ENCODE assay signal across 12 cellular contexts in the genomic region with DNA sequence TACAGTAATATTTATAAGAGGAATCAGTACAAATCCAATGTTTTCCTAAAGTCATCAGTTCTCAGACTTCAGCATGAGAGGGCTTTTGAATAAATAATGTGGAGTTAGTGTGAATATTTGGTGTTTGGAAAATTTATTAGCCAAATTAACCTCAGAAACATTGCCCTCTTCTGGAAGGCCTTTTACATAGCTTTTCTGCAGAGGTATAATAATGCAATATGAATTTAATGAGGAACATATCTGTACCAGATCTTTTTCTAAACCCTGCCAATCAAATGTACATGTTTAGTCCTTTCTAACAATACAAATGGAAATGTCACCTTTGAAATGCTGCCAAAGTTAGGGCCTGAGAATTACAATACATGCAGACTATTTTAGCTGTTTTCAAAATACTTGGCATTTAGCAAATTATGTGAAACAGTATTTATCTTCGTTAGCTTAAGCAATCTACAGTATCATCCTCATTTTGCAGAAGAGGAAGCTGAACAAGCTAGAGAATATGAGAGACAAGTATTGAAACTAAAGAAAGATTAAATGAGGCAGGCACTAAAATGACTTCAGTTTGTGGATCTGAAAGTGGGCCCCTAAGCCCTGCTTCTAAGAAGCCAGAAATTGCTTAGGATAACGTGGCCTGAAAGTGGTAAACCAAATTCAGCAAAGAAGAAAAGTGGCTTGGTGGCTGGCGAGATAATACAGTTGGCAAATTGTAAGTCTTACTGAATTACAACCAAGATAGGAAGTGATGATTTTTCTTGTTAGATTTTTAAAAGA.
DNase-seq lines count a peak whose midpoint lies in the region; ATAC-seq and TF ChIP-seq lines count a peak whose summit lies in the region.
"Had no signal": no experiment of that assay in that cellular context is flagged by ENCODE, and none has a peak within 500 bp of the region (broad histone marks: within the 10 kb centered on the region; RNA-seq: fewer than 3 reads in every experiment).

No MANE protein-coding gene starts in this region.

- H3K9me1 ChIP-seq in IMR-90 (ENCODE audit: insufficient read depth, low read length) = peaks cover 3% of the 10 kb centered on the region; the same call in 1 of the 2 replicates

- no peak overlapping the region for H2BK20ac ChIP-seq in IMR-90 (ENCODE audit: low read depth, low read length)

- dilution Hi-C loops in IMR-90 (cut with HindIII; ENCODE audit: low sequenced_read_pairs, unreplicated experiment) = no loop called here

- no peak for DNase-seq in IMR-90
- peak; percentile 5 for DNase-seq in mesenchymal stem cell
- no peak for DNase-seq in activated CD4-positive, alpha-beta memory T cell treated with anti-CD3 and anti-CD28 coated beads for 36 hours
- no peak for DNase-seq in HuH-7 (ENCODE audit: low spot score)
- no peak for DNase-seq in cerebellar cortex (ENCODE audit: low spot score)
- DNase-seq: left colon, NCI-H1048, small intestine had no signal

- H4K5ac ChIP-seq in IMR-90 (ENCODE audit: low read depth, low read length) = no peak overlapping the region

- H3K18ac ChIP-seq in IMR-90 (ENCODE audit: low read depth, low read length) (no peak overlapping the region), mesenchymal stem cell (ENCODE audit: low read depth in 1 of 2, low read length in 2 of 2) (no peak overlapping the region)

- H3K9ac ChIP-seq in IMR-90 (ENCODE audit: low read depth, low read length) = no peak overlapping the region
- H3K9ac ChIP-seq in SU-DHL-6 (ENCODE audit: low read length) = peak overlapping the region; percentile 49
- no peak overlapping the region for H3K9ac ChIP-seq in mesenchymal stem cell (ENCODE audit: low read length)

- H2AK5ac ChIP-seq in IMR-90 (ENCODE audit: low read depth, low read length) = no peak overlapping the region
- H2AK5ac ChIP-seq in mesenchymal stem cell (ENCODE audit: low read length, severe bottlenecking) = no peak overlapping the region

- H3K9me3 ChIP-seq in IMR-90 (ENCODE audit: control insufficient read depth, insufficient read depth, low read length) (no peaks in the 10 kb centered on the region), SU-DHL-6 (ENCODE audit: insufficient read depth, low read length) (no peaks in the 10 kb centered on the region), mesenchymal stem cell (ENCODE audit: control insufficient read depth, low read length) (no peaks in the 10 kb centered on the region)

- H3K14ac ChIP-seq in IMR-90 (replicated peaks; ENCODE audit: low read depth, low read length) (no peak overlapping the region), mesenchymal stem cell (ENCODE audit: low read length in 2 of 2) (no peak overlapping the region)

- TF ChIP-seq RAD21 in IMR-90 (IDR thresholded peaks at IDR 0.05; ENCODE audit: low read length) = peak; percentile 33; the same call in 1 of the 2 replicates

- H4K20me1 ChIP-seq in IMR-90 (ENCODE audit: insufficient read depth, low read length) (no peaks in the 10 kb centered on the region), SU-DHL-6 (ENCODE audit: low read depth, low read length) (no peaks in the 10 kb centered on the region)

- H3K4me1 Mint-ChIP-seq in activated CD4-positive, alpha-beta memory T cell treated with anti-CD3 and anti-CD28 coated beads for 36 hours (ENCODE audit: low read depth) = no peaks in the 10 kb centered on the region

- H3K36me3 ChIP-seq in IMR-90 (ENCODE audit: control insufficient read depth, insufficient read depth, low read length) = no peaks in the 10 kb centered on the region
- peaks cover 1% of the 10 kb centered on the region; the same call in 1 of the 2 replicates for H3K36me3 ChIP-seq in SU-DHL-6 (ENCODE audit: low read length)
- H3K36me3 ChIP-seq in mesenchymal stem cell (ENCODE audit: control insufficient read depth in 1 of 2, insufficient read depth in 2 of 2, low read depth in 1 of 2, low read length in 2 of 2) = no peaks in the 10 kb centered on the region
- H3K36me3 ChIP-seq: SJCRH30 had no signal

- H3F3A ChIP-seq in SU-DHL-6 (ENCODE audit: insufficient read depth) = peaks cover 48% of the 10 kb centered on the region

- no peak overlapping the region for H3K4me3 ChIP-seq in IMR-90 (ENCODE audit: insufficient read depth, low read depth, low read length)
- H3K4me3 ChIP-seq in SU-DHL-6 (ENCODE audit: insufficient read depth, low read length, poor library complexity, severe bottlenecking) = no peak overlapping the region
- H3K4me3 ChIP-seq in mesenchymal stem cell (ENCODE audit: insufficient read depth in 1 of 2, low read depth in 1 of 2, low read length in 2 of 2) = no peak overlapping the region
- H3K4me3 ChIP-seq: SJCRH30 had no signal

- peak; percentile 58 for TF ChIP-seq CTCF in IMR-90 (conservative IDR thresholded peaks at IDR 0.05; ENCODE audit: low read depth, low read length)
- TF ChIP-seq CTCF in SU-DHL-6 (IDR thresholded peaks at IDR 0.05; ENCODE audit: insufficient read depth, low read length, poor library complexity, severe bottlenecking) = peak; percentile 30

- BruUV-seq in IMR-90 (replicated peaks; lab: Mats Ljungman, UMichigan) = no TSS peak

- H2BK120ac ChIP-seq in IMR-90 (ENCODE audit: low read depth, low read length) (no peak overlapping the region), mesenchymal stem cell (ENCODE audit: low read depth, low read length) (no peak overlapping the region)

- H3K4me2 ChIP-seq in IMR-90 (ENCODE audit: low read depth, low read length) = no peak overlapping the region
- H3K4me2 ChIP-seq in SU-DHL-6 (ENCODE audit: low read depth, low read length, poor library complexity, severe bottlenecking) = peak overlapping the region; percentile 65
- no peak overlapping the region for H3K4me2 ChIP-seq in mesenchymal stem cell (ENCODE audit: low read length, poor library complexity, severe bottlenecking)

- no peak for TF ChIP-seq POLR2A in IMR-90 (IDR thresholded peaks at IDR 0.05; ENCODE audit: low read depth, low read length)

- WGBS in IMR-90 (ENCODE audit: extremely low coverage in 2 of 2, insufficient read length in 1 of 2), 2 experiments = no CpG with 5 or more reads among the region's 3 CpGs
- 78% methylated on average over 2 of the region's 3 CpGs for WGBS in mesenchymal stem cell

- no peak overlapping the region for H3K56ac ChIP-seq in IMR-90 (ENCODE audit: extremely low read depth, insufficient read depth, low read length)

- H2BK5ac ChIP-seq in IMR-90 (ENCODE audit: low read depth, low read length, poor library complexity, severe bottlenecking) (no peak overlapping the region), mesenchymal stem cell (ENCODE audit: low read depth, low read length, poor library complexity, severe bottlenecking) (no peak overlapping the region)

- H4K91ac ChIP-seq in IMR-90 (ENCODE audit: insufficient read depth, low read depth, low read length) (no peak overlapping the region), mesenchymal stem cell (ENCODE audit: low read length) (no peak overlapping the region)

- H2AK9ac ChIP-seq in IMR-90 (replicated peaks; ENCODE audit: low read depth, low read length, poor library complexity) = no peak overlapping the region

- no peaks in the 10 kb centered on the region for H3K79me1 ChIP-seq in IMR-90 (ENCODE audit: low read depth in 1 of 2, low read length in 2 of 2)
- no peaks in the 10 kb centered on the region for H3K79me1 ChIP-seq in mesenchymal stem cell (replicated peaks; ENCODE audit: low read length, poor library complexity, severe bottlenecking)

- peaks cover 32% of the 10 kb centered on the region; the same call in 1 of the 2 replicates for H3K79me2 ChIP-seq in SU-DHL-6 (ENCODE audit: insufficient read depth, low read length)

- no peak overlapping the region for H3K27ac ChIP-seq in IMR-90 (ENCODE audit: insufficient read depth, low read length)
- peak overlapping the region; percentile 96 for H3K27ac ChIP-seq in SU-DHL-6 (ENCODE audit: low read depth, low read length)
- no peak overlapping the region for H3K27ac ChIP-seq in mesenchymal stem cell (ENCODE audit: low read length, poor library complexity, severe bottlenecking)
- H3K27ac ChIP-seq: SJCRH30 had no signal

- H3K4me3 Mint-ChIP-seq in activated CD4-positive, alpha-beta memory T cell treated with anti-CD3 and anti-CD28 coated beads for 36 hours = no peak overlapping the region

- H2BK12ac ChIP-seq in mesenchymal stem cell (ENCODE audit: low read length in 2 of 2) = no peak overlapping the region

- H3K27me3 ChIP-seq in IMR-90 (ENCODE audit: control insufficient read depth, insufficient read depth, low read length) (no peaks in the 10 kb centered on the region), SU-DHL-6 (ENCODE audit: low read length) (no peaks in the 10 kb centered on the region), mesenchymal stem cell (ENCODE audit: control insufficient read depth in 1 of 2, insufficient read depth in 1 of 2, low read length in 2 of 2) (peaks cover 0 to 4% of the 10 kb centered on the region in 2 experiments)
- H3K27me3 ChIP-seq: SJCRH30 had no signal

- H3K27me3 Mint-ChIP-seq in activated CD4-positive, alpha-beta memory T cell treated with anti-CD3 and anti-CD28 coated beads for 36 hours = no peaks in the 10 kb centered on the region

- POLR2A ChIA-PET in IMR-90 (lab: Charles Lee; ENCODE audit: unreplicated experiment) = interaction anchor here (0.5 kb wide), 1 partner anchor 118 kb away, joined by 17 read pairs; no protein-coding TSS in a partner anchor
- POLR2A ChIA-PET in activated CD4-positive, alpha-beta memory T cell treated with anti-CD3 and anti-CD28 coated beads for 36 hours (lab: Charles Lee) = no interaction called here

- intact Hi-C loops in IMR-90 (cut with micrococcal nuclease) = loop anchor here (1.0 to 5.0 kb wide), 3 partner anchors 102 to 332 kb away; no protein-coding TSS in a partner anchor
- intact Hi-C loops in activated CD4-positive, alpha-beta memory T cell treated with anti-CD3 and anti-CD28 coated beads for 36 hours (cut with micrococcal nuclease) = loop anchor here (2.0 kb wide), 1 partner anchor 24 kb away; no protein-coding TSS in a partner anchor

- in situ Hi-C loops in IMR-90 (cut with MboI; ENCODE audit: low sequenced_read_pairs) = no loop called here

- peaks cover 6% of the 10 kb centered on the region; the same call in 1 of the 2 replicates for H3K4me1 ChIP-seq in IMR-90 (ENCODE audit: control insufficient read depth, insufficient read depth, low read length)
- peaks cover 1% of the 10 kb centered on the region for H3K4me1 ChIP-seq in mesenchymal stem cell (ENCODE audit: control insufficient read depth, insufficient read depth, low read depth, low read length)

- H3K36me3 Mint-ChIP-seq in activated CD4-positive, alpha-beta memory T cell treated with anti-CD3 and anti-CD28 coated beads for 36 hours = no peaks in the 10 kb centered on the region

- no peak overlapping the region for H3K27ac Mint-ChIP-seq in activated CD4-positive, alpha-beta memory T cell treated with anti-CD3 and anti-CD28 coated beads for 36 hours

- ATAC-seq in GM18511 (IDR thresholded peaks at IDR 0.05; ENCODE audit: unreplicated experiment) (peak; percentile 65), IMR-90 (ENCODE audit: low read depth) (0 out of 2 replicates have a peak, but pooled peaks have one; percentile 30), GM18498 (IDR thresholded peaks at IDR 0.05; ENCODE audit: unreplicated experiment) (no peak)
- ATAC-seq: left colon had no signal

- no peaks in the 10 kb centered on the region for H3K9me2 ChIP-seq in SU-DHL-6 (replicated peaks; ENCODE audit: insufficient read depth, low read length)

- H4K8ac ChIP-seq in IMR-90 (ENCODE audit: low read depth in 2 of 2, low read length in 2 of 2) (no peak overlapping the region), mesenchymal stem cell (ENCODE audit: low read length) (no peak overlapping the region)

- CTCF ChIA-PET in IMR-90 (lab: Yijun Ruan, JAX) = interaction anchor here (0.5 to 1.0 kb wide), 6 partner anchors 11 to 783 kb away, joined by 3 to 5 read pairs (median 3); no protein-coding TSS in a partner anchor
- CTCF ChIA-PET in activated CD4-positive, alpha-beta memory T cell treated with anti-CD3 and anti-CD28 coated beads for 36 hours (lab: Charles Lee) = interaction anchor here (1.8 kb wide), 1 partner anchor 108 kb away, joined by 10 read pairs; no protein-coding TSS in a partner anchor

- H3K23ac ChIP-seq in IMR-90 (ENCODE audit: low read depth, low read length) (no peak overlapping the region), mesenchymal stem cell (ENCODE audit: low read length in 2 of 2) (no peak overlapping the region)

- no peaks in the 10 kb centered on the region for H3K9me3 Mint-ChIP-seq in activated CD4-positive, alpha-beta memory T cell treated with anti-CD3 and anti-CD28 coated beads for 36 hours

- H2AFZ ChIP-seq in IMR-90 (replicated peaks; ENCODE audit: low read length, poor library complexity) (no peak overlapping the region), SU-DHL-6 (ENCODE audit: low read depth, low read length, severe bottlenecking) (no peak overlapping the region), mesenchymal stem cell (ENCODE audit: low read depth, low read length) (no peak overlapping the region)

- H3K4ac ChIP-seq in IMR-90 (ENCODE audit: low read depth, low read length) (no peak overlapping the region), mesenchymal stem cell (ENCODE audit: low read depth in 1 of 2, low read length in 2 of 2) (no peak overlapping the region)

- H2BK15ac ChIP-seq in IMR-90 (ENCODE audit: low read depth, low read length) (no peak overlapping the region), mesenchymal stem cell (ENCODE audit: low read depth, poor library complexity, severe bottlenecking) (no peak overlapping the region)
